16 cellular contexts compared by ENCODE assay signal in the genomic region with DNA sequence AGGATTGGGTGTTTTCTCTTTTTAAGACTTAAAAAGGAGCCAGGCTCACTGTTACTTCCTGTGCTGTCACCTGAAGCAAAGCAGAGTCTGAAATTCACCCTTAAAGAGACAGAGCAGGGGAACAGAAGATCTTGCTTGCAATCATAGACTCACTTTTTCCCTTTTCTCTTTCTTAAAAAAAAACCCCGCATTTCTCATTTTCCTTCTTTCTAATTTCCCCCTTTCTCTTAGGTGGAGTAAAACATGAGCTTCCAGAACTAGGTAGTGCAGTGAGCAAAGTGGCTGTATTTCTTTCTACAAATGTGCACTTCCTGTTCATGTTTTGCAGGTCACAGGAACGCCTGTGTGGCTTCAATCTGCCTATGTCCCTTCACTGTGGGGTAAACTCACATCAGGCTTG.
DNase-seq lines count a peak whose midpoint lies in the region; ATAC-seq and TF ChIP-seq lines count a peak whose summit lies in the region.
"Had no signal": no experiment of that assay in that cellular context is flagged by ENCODE, and none has a peak within 500 bp of the region (broad histone marks: within the 10 kb centered on the region; RNA-seq: fewer than 3 reads in every experiment).

No MANE protein-coding gene starts in this region.

- H4K20me1 ChIP-seq in SU-DHL-6 (ENCODE audit: low read depth, low read length): no peaks in the 10 kb centered on the region

- H3K9me3 ChIP-seq in CD8-positive, alpha-beta T cell (ENCODE audit: low read length): no peaks in the 10 kb centered on the region
- H3K9me3 ChIP-seq in SU-DHL-6 (ENCODE audit: insufficient read depth, low read length): no peaks in the 10 kb centered on the region

- POLR2A ChIA-PET in CD8-positive, alpha-beta T cell (lab: Charles Lee): interaction anchor here (0.6 kb wide), 1 partner anchor 30 kb away, joined by 4 read pairs; no protein-coding TSS in a partner anchor

- H3K4me1 ChIP-seq in CD8-positive, alpha-beta T cell (ENCODE audit: insufficient read depth, low read length): peaks cover 65% of the 10 kb centered on the region

- peak overlapping the region; percentile 43 for H3K9ac ChIP-seq in SU-DHL-6 (ENCODE audit: low read length)

- peaks cover 22% of the 10 kb centered on the region; the same call in 1 of the 2 replicates for H3F3A ChIP-seq in SU-DHL-6 (ENCODE audit: insufficient read depth)

- H3K4me1 Mint-ChIP-seq in CD8-positive, alpha-beta T cell (ENCODE audit: low read depth): no peaks in the 10 kb centered on the region
- peaks cover 16% of the 10 kb centered on the region for H3K4me1 Mint-ChIP-seq in memory B cell

- no peak for TF ChIP-seq CTCF in CD8-positive, alpha-beta T cell (IDR thresholded peaks at IDR 0.05)
- no peak for TF ChIP-seq CTCF in SU-DHL-6 (IDR thresholded peaks at IDR 0.05; ENCODE audit: insufficient read depth, low read length, poor library complexity, severe bottlenecking)

- CTCF ChIA-PET in CD8-positive, alpha-beta T cell (lab: Charles Lee): interaction anchor here (0.7 to 0.9 kb wide), 3 partner anchors 60 to 124 kb away, joined by 3 to 4 read pairs (median 3); no protein-coding TSS in a partner anchor

- no peaks in the 10 kb centered on the region for H3K36me3 ChIP-seq in CD8-positive, alpha-beta T cell (ENCODE audit: insufficient read depth, low read length)
- no peaks in the 10 kb centered on the region for H3K36me3 ChIP-seq in SU-DHL-6 (ENCODE audit: low read length)
- H3K36me3 ChIP-seq: WERI-Rb-1 had no signal

- peak in 1 of 7 experiments; percentile 13 for DNase-seq in CD8-positive, alpha-beta T cell
- DNase-seq in memory B cell (ENCODE audit: low spot score in 2 of 2) (no peak), NCI-H748 (lab: John Stamatoyannopoulos, UW; ENCODE audit: unreplicated experiment) (no peak), NCI-H748 treated with DMSO at 0.1 percent for 48 hours (lab: John Stamatoyannopoulos, UW) (no peak), KG1 (lab: John Stamatoyannopoulos, UW) (no peak), C1 segment of cervical spinal cord (lab: John Stamatoyannopoulos, UW) (no peak)
- DNase-seq: activated gamma-delta T cell; NCI-H1436 treated with DMSO at 0.1 percent for 48 hours; NCI-H524 treated with DMSO at 0.1 percent for 48 hours; stimulated activated naive CD4-positive, alpha-beta T cell treated with Interleukin-2 at 50 U/mL for 16 hours; WERI-Rb-1 had no signal

- H3K27me3 ChIP-seq in CD8-positive, alpha-beta T cell (ENCODE audit: insufficient read depth, low read length): no peaks in the 10 kb centered on the region
- H3K27me3 ChIP-seq in SU-DHL-6 (ENCODE audit: low read length): no peaks in the 10 kb centered on the region

- intact Hi-C loops in CD8-positive, alpha-beta T cell (cut with DNase I, micrococcal nuclease): loop anchor here in 1 of 2 experiments (5.0 to 10.0 kb wide), 2 partner anchors 47 to 590 kb away; a partner anchor contains a TSS

- H3K9me2 ChIP-seq in SU-DHL-6 (replicated peaks; ENCODE audit: insufficient read depth, low read length): no peaks in the 10 kb centered on the region

- no peaks in the 10 kb centered on the region for H3K36me3 Mint-ChIP-seq in CD8-positive, alpha-beta T cell
- H3K36me3 Mint-ChIP-seq in memory B cell: no peaks in the 10 kb centered on the region
- H3K36me3 Mint-ChIP-seq: mesothelial cell of epicardium had no signal

- H3K4me2 ChIP-seq in SU-DHL-6 (ENCODE audit: low read depth, low read length, poor library complexity, severe bottlenecking): peak overlapping the region; percentile 56

- peak; percentile 75 for ATAC-seq in CD8-positive, alpha-beta T cell
- ATAC-seq in GM18909 (IDR thresholded peaks at IDR 0.05; ENCODE audit: poor library complexity, unreplicated experiment) (peak; percentile 57), memory B cell (ENCODE audit: low read depth) (peak; percentile 74)
- ATAC-seq: HCT116 had no signal

- H3K79me2 ChIP-seq in SU-DHL-6 (ENCODE audit: insufficient read depth, low read length): no peaks in the 10 kb centered on the region

- H3K4me3 ChIP-seq in CD8-positive, alpha-beta T cell (ENCODE audit: low read depth, low read length): peak overlapping the region; percentile 34
- peak overlapping the region; percentile 5 for H3K4me3 ChIP-seq in SU-DHL-6 (ENCODE audit: insufficient read depth, low read length, poor library complexity, severe bottlenecking)

- H3K9me3 Mint-ChIP-seq in CD8-positive, alpha-beta T cell: no peaks in the 10 kb centered on the region
- H3K9me3 Mint-ChIP-seq in memory B cell: no peaks in the 10 kb centered on the region

- peak overlapping the region; percentile 65 for H2AFZ ChIP-seq in SU-DHL-6 (ENCODE audit: low read depth, low read length, severe bottlenecking)

- H3K4me3 Mint-ChIP-seq in CD8-positive, alpha-beta T cell: peak overlapping the region; percentile 71
- peak overlapping the region; percentile 61 for H3K4me3 Mint-ChIP-seq in memory B cell
- H3K4me3 Mint-ChIP-seq: mesothelial cell of epicardium had no signal

- no peaks in the 10 kb centered on the region for H3K27me3 Mint-ChIP-seq in CD8-positive, alpha-beta T cell (ENCODE audit: low read depth)
- H3K27me3 Mint-ChIP-seq in memory B cell: no peaks in the 10 kb centered on the region

- peak overlapping the region; percentile 30 for H3K27ac ChIP-seq in CD8-positive, alpha-beta T cell (ENCODE audit: low read depth, low read length)
- H3K27ac ChIP-seq in SU-DHL-6 (ENCODE audit: low read depth, low read length): peak overlapping the region; percentile 81
- H3K27ac ChIP-seq: C4-2B, WERI-Rb-1 had no signal

- no peak overlapping the region for H3K27ac Mint-ChIP-seq in CD8-positive, alpha-beta T cell
- peak overlapping the region; percentile 48 for H3K27ac Mint-ChIP-seq in memory B cell
- H3K27ac Mint-ChIP-seq: mesothelial cell of epicardium had no signal
